Comparison of ENCODE assay signal across 17 cellular contexts in the genomic region with DNA sequence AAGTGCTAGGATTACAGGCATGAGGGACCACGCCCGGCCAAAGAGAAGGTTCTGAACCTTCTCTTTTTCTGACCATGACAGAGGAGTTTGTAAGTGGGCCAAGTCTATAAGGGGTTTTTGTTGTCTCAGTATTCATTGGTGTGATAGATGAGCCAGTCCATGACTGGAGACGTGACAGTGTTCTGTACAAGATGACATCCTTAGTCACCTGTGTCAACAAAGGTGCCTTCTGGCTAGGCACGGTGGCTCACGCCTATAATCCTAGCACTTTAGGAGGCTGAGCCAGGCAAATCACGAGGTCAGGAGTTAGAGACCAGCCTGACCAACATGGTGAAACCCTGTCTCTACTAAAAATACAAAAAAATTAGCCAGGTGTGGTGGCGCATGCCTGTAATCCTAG. TPM values are rescaled to one million over a fixed set of nuclear protein-coding genes. Genes with fewer than 3 reads are reported as not detected.
A peak's percentile ranks its signal among the peaks of the same experiment; 100 is the strongest.
DNase-seq lines count a peak whose midpoint lies in the region; ATAC-seq, FAIRE-seq and TF ChIP-seq lines count a peak whose summit lies in the region.
"Had no signal": no experiment of that assay in that cellular context is flagged by ENCODE, and none has a peak within 500 bp of the region (broad histone marks: within the 10 kb centered on the region; RNA-seq: fewer than 3 reads in every experiment).

No MANE protein-coding gene starts in this region.

- no peak for FAIRE-seq in small intestine (lab: Jason Lieb, UNC)
- FAIRE-seq: GM12878, HepG2 had no signal

- H3K36me3 ChIP-seq in small intestine (ENCODE audit: control insufficient read depth in 2 of 2, insufficient read depth in 2 of 2, low read length in 2 of 2) (peaks cover 0 to 4% of the 10 kb centered on the region in 2 donors), right lobe of liver (no peaks in the 10 kb centered on the region)

- WGBS in small intestine, 3 donors, result 62 to 83% (median 79%) methylated on average over 7 of the region's 7 CpGs
- WGBS in right lobe of liver (ENCODE audit: insufficient coverage, low coverage, low lambda C conversion rate, missing lambda C conversion rate), result 92% methylated on average over 7 of the region's 7 CpGs
- WGBS in lower leg skin, 2 donors, result 88 to 96% methylated on average over 7 of the region's 7 CpGs

- TF ChIP-seq CTCF in RWPE1 (conservative IDR thresholded peaks at IDR 0.05; ENCODE audit: low read depth) (no peak), right lobe of liver (IDR thresholded peaks at IDR 0.05) (no peak), lower leg skin (IDR thresholded peaks at IDR 0.05) (no peak)

- POLR2A ChIA-PET in RWPE1 (lab: Yijun Ruan, JAX; ENCODE audit: low non-redundant PET), result interaction anchor here (0.6 kb wide), 1 partner anchor 81 kb away, joined by 5 read pairs; no protein-coding TSS in a partner anchor

- H3K4me1 ChIP-seq in small intestine (ENCODE audit: control insufficient read depth in 2 of 2, insufficient read depth in 1 of 2, low read depth in 1 of 2, low read length in 1 of 2) (peaks cover 2 to 10% of the 10 kb centered on the region in 2 donors), right lobe of liver (peaks cover 0 to 6% (median 3%) of the 10 kb centered on the region in 4 donors)

- DNase-seq in activated T-cell treated with anti-CD3 and anti-CD28 coated beads, Interleukin-2, amount 50 U/mL, for 24 hours, result no peak
- DNase-seq in activated T-cell treated with anti-CD3 and anti-CD28 coated beads, Interleukin-2, amount 50 U/mL, for 72 hours, result no peak
- no peak for DNase-seq in RWPE1 (ENCODE audit: low spot score)
- peak; percentile 19 for DNase-seq in small intestine
- DNase-seq in right lobe of liver, result no peak
- no peak for DNase-seq in lower leg skin (ENCODE audit: low spot score in 2 of 2)
- DNase-seq: CD4-positive, CD25-positive, alpha-beta regulatory T cell; DMS153; DND-41; EL; GOT3; H7 had no signal

- intact Hi-C loops in right lobe of liver (cut with DNase I) (no loop called here), lower leg skin (cut with DNase I; ENCODE audit: low total_unique reads) (no loop called here)

- no peaks in the 10 kb centered on the region for H3K27me3 Mint-ChIP-seq in activated T-cell treated with anti-CD3 and anti-CD28 coated beads, Interleukin-2, amount 50 U/mL, for 24 hours
- H3K27me3 Mint-ChIP-seq in activated T-cell treated with anti-CD3 and anti-CD28 coated beads, Interleukin-2, amount 50 U/mL, for 72 hours (ENCODE audit: low read depth), result no peaks in the 10 kb centered on the region
- H3K27me3 Mint-ChIP-seq: B cell; CD4-positive, CD25-positive, alpha-beta regulatory T cell; IgD-negative memory B cell had no signal

- peaks cover 12% of the 10 kb centered on the region for H3K4me1 Mint-ChIP-seq in activated T-cell treated with anti-CD3 and anti-CD28 coated beads, Interleukin-2, amount 50 U/mL, for 24 hours (ENCODE audit: low read depth)
- peaks cover 12% of the 10 kb centered on the region for H3K4me1 Mint-ChIP-seq in activated T-cell treated with anti-CD3 and anti-CD28 coated beads, Interleukin-2, amount 50 U/mL, for 72 hours (ENCODE audit: low read depth)

- peak overlapping the region; percentile 55 for H3K27ac Mint-ChIP-seq in activated T-cell treated with anti-CD3 and anti-CD28 coated beads, Interleukin-2, amount 50 U/mL, for 24 hours
- H3K27ac Mint-ChIP-seq in activated T-cell treated with anti-CD3 and anti-CD28 coated beads, Interleukin-2, amount 50 U/mL, for 72 hours, result no peak overlapping the region
- H3K27ac Mint-ChIP-seq: B cell had no signal

- H3K27me3 ChIP-seq in small intestine (ENCODE audit: control insufficient read depth in 2 of 2, insufficient read depth in 2 of 2, low read length in 2 of 2) (no peaks in the 10 kb centered on the region), right lobe of liver (no peaks in the 10 kb centered on the region)
- H3K27me3 ChIP-seq: BLaER1 treated with 17β-estradiol and CSF1 and Interleukin-3, amounts not matched to agents 10 nM and 100 nM had no signal

- peaks cover 9% of the 10 kb centered on the region for H3K36me3 Mint-ChIP-seq in activated T-cell treated with anti-CD3 and anti-CD28 coated beads, Interleukin-2, amount 50 U/mL, for 24 hours (ENCODE audit: low read depth)
- no peaks in the 10 kb centered on the region for H3K36me3 Mint-ChIP-seq in activated T-cell treated with anti-CD3 and anti-CD28 coated beads, Interleukin-2, amount 50 U/mL, for 72 hours (ENCODE audit: insufficient read depth in 2 of 2)

- no peak for ATAC-seq in activated T-cell treated with anti-CD3 and anti-CD28 coated beads, Interleukin-2, amount 50 U/mL, for 72 hours (replicated peaks in 1 of 2)
- ATAC-seq in right lobe of liver, result no peak
- ATAC-seq: GM12878, HepG2 had no signal

- no peak overlapping the region for H3K4me3 Mint-ChIP-seq in activated T-cell treated with anti-CD3 and anti-CD28 coated beads, Interleukin-2, amount 50 U/mL, for 24 hours
- no peak overlapping the region for H3K4me3 Mint-ChIP-seq in activated T-cell treated with anti-CD3 and anti-CD28 coated beads, Interleukin-2, amount 50 U/mL, for 72 hours
- H3K4me3 Mint-ChIP-seq: B cell had no signal

- H3K9me3 Mint-ChIP-seq in activated T-cell treated with anti-CD3 and anti-CD28 coated beads, Interleukin-2, amount 50 U/mL, for 24 hours, result no peaks in the 10 kb centered on the region
- H3K9me3 Mint-ChIP-seq in activated T-cell treated with anti-CD3 and anti-CD28 coated beads, Interleukin-2, amount 50 U/mL, for 72 hours, result no peaks in the 10 kb centered on the region
- H3K9me3 Mint-ChIP-seq: CD4-positive, CD25-positive, alpha-beta regulatory T cell; IgD-negative memory B cell had no signal

- H3K27ac ChIP-seq in RWPE1 (peak overlapping the region; percentile 52), small intestine (ENCODE audit: low read depth in 1 of 2, low read length in 1 of 2) (no peak overlapping the region), right lobe of liver (no peak overlapping the region)
- H3K27ac ChIP-seq: BLaER1 treated with 17β-estradiol and CSF1 and Interleukin-3, amounts not matched to agents 10 nM and 100 nM had no signal

- H3K4me3 ChIP-seq in small intestine (ENCODE audit: low read depth in 1 of 2, low read length in 2 of 2) (no peak overlapping the region), right lobe of liver (no peak overlapping the region), lower leg skin (ENCODE audit: low read depth, poor library complexity, severe bottlenecking) (no peak overlapping the region)
- H3K4me3 ChIP-seq: BLaER1 treated with 17β-estradiol and CSF1 and Interleukin-3, amounts not matched to agents 10 nM and 100 nM; GM12878 had no signal

- CTCF ChIA-PET in RWPE1 (lab: Yijun Ruan, JAX), result no interaction called here

- H3K9me3 ChIP-seq in small intestine (ENCODE audit: control insufficient read depth, low read depth), result no peaks in the 10 kb centered on the region
- H3K9me3 ChIP-seq in right lobe of liver, result no peaks in the 10 kb centered on the region
- H3K9me3 ChIP-seq: BLaER1 treated with 17β-estradiol and CSF1 and Interleukin-3, amounts not matched to agents 10 nM and 100 nM had no signal

- TF ChIP-seq POLR2A in right lobe of liver (IDR thresholded peaks at IDR 0.05), result no peak
- no peak for TF ChIP-seq POLR2A in lower leg skin (IDR thresholded peaks at IDR 0.05)

RNA-seq across cellular contexts. Expression of a gene that starts 4.2 kb away (rescaled TPM):
- 10 to 100 TPM; 21.4 to 26.5 TPM for total RNA-seq in activated T-cell treated with anti-CD3 and anti-CD28 coated beads, Interleukin-2, amount 50 U/mL, for 72 hours
- 10 to 100 TPM in 1 of 3 donors, 1 to 10 TPM in 2; 5.9 to 10.3 (median 6.9) TPM for polyA plus RNA-seq in small intestine
- total RNA-seq in right lobe of liver, result 10 to 100 TPM in 3 of 6 experiments, 1 to 10 TPM in 3; 9.0 to 14.2 (median 10.2) TPM
- total RNA-seq in lower leg skin, result 10 to 100 TPM; 14.0 to 23.8 (median 20.2) TPM

RNA-seq across cellular contexts. Expression of a gene that starts 7.6 kb away (rescaled TPM):
- total RNA-seq in activated T-cell treated with anti-CD3 and anti-CD28 coated beads, Interleukin-2, amount 50 U/mL, for 72 hours, result 100 to 1,000 TPM; 106 to 113 TPM
- 100 to 1,000 TPM in 1 of 3 donors, 10 to 100 TPM in 2; 56.6 to 106 (median 96.7) TPM for polyA plus RNA-seq in small intestine
- total RNA-seq in right lobe of liver (10 to 100 TPM; 15.7 to 34.7 (median 23.6) TPM), lower leg skin (10 to 100 TPM; 40.3 to 69.6 (median 49.2) TPM)
